In genomic region chr3:77602722-77603121, GRCh38 we compare ENCODE assay signal across 23 cellular contexts.
DNase-seq lines count a peak whose midpoint lies in the region; ATAC-seq and TF ChIP-seq lines count a peak whose summit lies in the region.
"Had no signal": no experiment of that assay in that cellular context is flagged by ENCODE, and none has a peak within 500 bp of the region (broad histone marks: within the 10 kb centered on the region; RNA-seq: fewer than 3 reads in every experiment).

No MANE protein-coding gene starts in this region.

- no peak overlapping the region for H2AFZ ChIP-seq in neural cell (ENCODE audit: low read depth, low read length)

- TF ChIP-seq CTCF in WTC11 (IDR thresholded peaks at IDR 0.05): no peak
- TF ChIP-seq CTCF in epithelial cell of esophagus (IDR thresholded peaks at IDR 0.05; ENCODE audit: insufficient read depth, low read depth, low read length, missing control alignments): no peak
- TF ChIP-seq CTCF in neural cell (IDR thresholded peaks at IDR 0.05; ENCODE audit: poor library complexity, severe bottlenecking): no peak

- H3F3A ChIP-seq in neural cell (ENCODE audit: insufficient read depth, low read length, poor library complexity, severe bottlenecking): no peaks in the 10 kb centered on the region

- H3K9me2 ChIP-seq in neural cell (ENCODE audit: insufficient read depth, low read length): no peaks in the 10 kb centered on the region

- peaks cover 12% of the 10 kb centered on the region for H3K4me1 Mint-ChIP-seq in WTC11
- H3K4me1 Mint-ChIP-seq: CD4-positive, CD25-positive, alpha-beta regulatory T cell; CD8-positive, alpha-beta memory T cell had no signal

- POLR2A ChIA-PET in WTC11 (lab: Charles Lee): no interaction called here

- no peaks in the 10 kb centered on the region for H3K79me2 ChIP-seq in neural cell (replicated peaks; ENCODE audit: insufficient read depth, low read length)

- H3K36me3 ChIP-seq in neural cell (ENCODE audit: insufficient read depth, low read length) (no peaks in the 10 kb centered on the region), SJCRH30 (no peaks in the 10 kb centered on the region)
- H3K36me3 ChIP-seq: BE2C had no signal

- no peak for ATAC-seq in WTC11
- no peak for ATAC-seq in HG02938 (IDR thresholded peaks at IDR 0.05; ENCODE audit: unreplicated experiment)
- ATAC-seq in HG02885 (IDR thresholded peaks at IDR 0.05; ENCODE audit: poor library complexity, unreplicated experiment): no peak
- no peak for ATAC-seq in GM18909 (IDR thresholded peaks at IDR 0.05; ENCODE audit: poor library complexity, unreplicated experiment)
- ATAC-seq: HCT116 had no signal

- DNase-seq in MV-4-11 (lab: John Stamatoyannopoulos, UW) (peak; percentile 15), WTC11 (ENCODE audit: low spot score) (no peak), epithelial cell of esophagus (ENCODE audit: low read depth) (peak; percentile 6), SJCRH30 (no peak)
- DNase-seq: ACHN; BE2C; C1 segment of cervical spinal cord; CD4-positive, CD25-positive, alpha-beta regulatory T cell; CD8-positive, alpha-beta memory T cell; COR-L47; DMS153; DMS79; GDM1; GOT3; H7; HFFc6 had no signal

- no peaks in the 10 kb centered on the region for H3K27me3 Mint-ChIP-seq in WTC11 (ENCODE audit: low read depth)
- H3K27me3 Mint-ChIP-seq: CD4-positive, CD25-positive, alpha-beta regulatory T cell; CD8-positive, alpha-beta memory T cell had no signal

- H3K9me3 ChIP-seq in neural cell (ENCODE audit: low read length) (no peaks in the 10 kb centered on the region), SJCRH30 (replicated peaks) (no peaks in the 10 kb centered on the region)
- H3K9me3 ChIP-seq: BE2C had no signal

- H3K9ac ChIP-seq in neural cell (ENCODE audit: low read length): no peak overlapping the region
- H3K9ac ChIP-seq: KMS-11 had no signal

- CTCF ChIA-PET in WTC11 (lab: Charles Lee): no interaction called here

- H3K27me3 ChIP-seq in neural cell (ENCODE audit: insufficient read depth, low read depth, low read length) (no peaks in the 10 kb centered on the region), SJCRH30 (no peaks in the 10 kb centered on the region)
- H3K27me3 ChIP-seq: BE2C had no signal

- no peak for TF ChIP-seq RAD21 in neural cell (conservative IDR thresholded peaks at IDR 0.05)

- no peak overlapping the region for H3K27ac ChIP-seq in neural cell (ENCODE audit: low read length)
- no peak overlapping the region for H3K27ac ChIP-seq in SJCRH30
- H3K27ac ChIP-seq: HL-60, KMS-11 had no signal

- no peaks in the 10 kb centered on the region for H4K20me1 ChIP-seq in neural cell (ENCODE audit: insufficient read depth)

- 0 out of 2 replicates have a peak, but pooled peaks cover 2% of the 10 kb centered on the region for H3K36me3 Mint-ChIP-seq in WTC11
- H3K36me3 Mint-ChIP-seq: CD4-positive, CD25-positive, alpha-beta regulatory T cell; CD8-positive, alpha-beta memory T cell had no signal

- H3K4me3 ChIP-seq in epithelial cell of esophagus (ENCODE audit: low read length) (no peak overlapping the region), neural cell (ENCODE audit: low read length) (no peak overlapping the region), SJCRH30 (no peak overlapping the region)

- peak; percentile 49 for TF ChIP-seq EP300 in neural cell (conservative IDR thresholded peaks at IDR 0.05; ENCODE audit: poor library complexity, severe bottlenecking)

- H3K9me3 Mint-ChIP-seq in WTC11: 0 out of 2 replicates have a peak, but pooled peaks cover 3% of the 10 kb centered on the region

- H3K4me2 ChIP-seq in neural cell (ENCODE audit: low read length): no peak overlapping the region
- H3K4me2 ChIP-seq: KMS-11 had no signal

- no peaks in the 10 kb centered on the region for H3K4me1 ChIP-seq in SJCRH30
- H3K4me1 ChIP-seq: BE2C had no signal

- no peak overlapping the region for H3K27ac Mint-ChIP-seq in WTC11
- H3K27ac Mint-ChIP-seq: CD4-positive, CD25-positive, alpha-beta regulatory T cell; CD8-positive, alpha-beta memory T cell; HFFc6 had no signal

- H3K4me3 Mint-ChIP-seq in WTC11: no peak overlapping the region
- H3K4me3 Mint-ChIP-seq: CD4-positive, CD25-positive, alpha-beta regulatory T cell; CD8-positive, alpha-beta memory T cell; HFFc6 had no signal

TF ChIP-seq in WTC11, 78 proteins besides CTCF, POLR2A, EP300 and RAD21:
- TF ChIP-seq ZBTB21 (CRISPR knock-in tag; IDR thresholded peaks at IDR 0.05; ENCODE audit: borderline replicate concordance) (no peak), USF2 (CRISPR knock-in tag; IDR thresholded peaks at IDR 0.05) (peak; percentile 29; the same call in 1 of the 2 replicates)

TF ChIP-seq in neural cell, 6 proteins besides CTCF, POLR2A, EP300 and RAD21:
- TF ChIP-seq TAF1 (IDR thresholded peaks at IDR 0.05; ENCODE audit: low read depth) (no peak), MXI1 (conservative IDR thresholded peaks at IDR 0.05; ENCODE audit: poor library complexity, severe bottlenecking) (no peak), SMC3 (conservative IDR thresholded peaks at IDR 0.05; ENCODE audit: poor library complexity) (no peak), REST (IDR thresholded peaks at IDR 0.05; ENCODE audit: borderline replicate concordance) (no peak), EZH2 (IDR thresholded peaks at IDR 0.05; ENCODE audit: borderline replicate concordance, insufficient read depth, low read length, poor library complexity, severe bottlenecking) (no peak), POLR2AphosphoS5 (IDR thresholded peaks at IDR 0.05) (no peak)
TF ChIP-seq in neural cell: peak in this region for 0.

Comparison
In these comparisons a context has a peak if more than half of its experiments do, and no peak if none do; other contexts are left out.
1. DNase-seq: peak in MV-4-11 (single experiment) and epithelial cell of esophagus (single experiment); none in WTC11 (single experiment) and SJCRH30 (0 of 2).